ENCODE assay signal across 19 cellular contexts in genomic region chr14:64238049-64238448, GRCh38. TPM values are rescaled to one million over a fixed set of nuclear protein-coding genes. Genes with fewer than 3 reads are reported as not detected.
DNase-seq lines count a peak whose midpoint lies in the region; ATAC-seq, FAIRE-seq and TF ChIP-seq lines count a peak whose summit lies in the region.
"Had no signal": no experiment of that assay in that cellular context is flagged by ENCODE, and none has a peak within 500 bp of the region (broad histone marks: within the 10 kb centered on the region; RNA-seq: fewer than 3 reads in every experiment).

No MANE protein-coding gene starts in this region.

- H4K5ac ChIP-seq in mesendoderm (ENCODE audit: low read length) = no peak overlapping the region

- CTCF ChIA-PET in HepG2 (lab: Yijun Ruan, JAX; ENCODE audit: low intra/inter-chr PET ratio, low total read pairs) (no interaction called here), OCI-LY7 (lab: Charles Lee; ENCODE audit: unreplicated experiment) (no interaction called here)

- TF ChIP-seq EP300 in HepG2 (IDR thresholded peaks at IDR 0.05; ENCODE audit: low read depth in 2 of 2, low read length in 2 of 2) (no peak), HepG2 (CRISPR knock-in tag; IDR thresholded peaks at IDR 0.05; ENCODE audit: borderline replicate concordance) (no peak)

- H3K4ac ChIP-seq in mesendoderm (ENCODE audit: low read depth, low read length) = no peak overlapping the region

- intact Hi-C loops in HepG2 (cut with micrococcal nuclease; ENCODE audit: unreplicated experiment) = no loop called here
- intact Hi-C loops in right lobe of liver (cut with DNase I) = no loop called here
- intact Hi-C loops in OCI-LY7 (cut with micrococcal nuclease; ENCODE audit: unreplicated experiment) = loop anchor here (5.0 to 10.0 kb wide), 5 partner anchors 149 to 1114 kb away; partner anchors contain the start of genes MTHFD1 and SGPP1

- H3K4me1 ChIP-seq in HepG2 (ENCODE audit: insufficient read depth, low read length) (no peaks in the 10 kb centered on the region), right lobe of liver (no peaks in the 10 kb centered on the region), OCI-LY7 (ENCODE audit: insufficient read depth, low read length, poor library complexity, severe bottlenecking) (peaks cover 46% of the 10 kb centered on the region), mesendoderm (ENCODE audit: control insufficient read depth, low read depth, low read length) (no peaks in the 10 kb centered on the region)

- no peaks in the 10 kb centered on the region for H3K79me1 ChIP-seq in mesendoderm (ENCODE audit: low read length)

- ATAC-seq in HepG2 (peak; percentile 81), right lobe of liver (no peak), HG02981 (IDR thresholded peaks at IDR 0.05; ENCODE audit: unreplicated experiment) (no peak)

- H3K36me3 ChIP-seq in HepG2 (replicated peaks in 1 of 2; ENCODE audit: control insufficient read depth in 1 of 2, insufficient read depth in 2 of 2, low read length in 2 of 2) (no peaks in the 10 kb centered on the region), right lobe of liver (no peaks in the 10 kb centered on the region), OCI-LY7 (ENCODE audit: insufficient read depth, low read length) (no peaks in the 10 kb centered on the region), mesendoderm (ENCODE audit: control insufficient read depth, insufficient read depth, low read length) (no peaks in the 10 kb centered on the region)

- no peak overlapping the region for H3K27ac ChIP-seq in HepG2 (ENCODE audit: extremely low read length, insufficient read depth, low read length)
- H3K27ac ChIP-seq in right lobe of liver = no peak overlapping the region
- peak overlapping the region; percentile 9 for H3K27ac ChIP-seq in OCI-LY7 (ENCODE audit: low read depth, low read length, poor library complexity, severe bottlenecking)
- H3K27ac ChIP-seq in mesendoderm (ENCODE audit: low read depth, low read length) = no peak overlapping the region
- H3K27ac ChIP-seq: C4-2B had no signal

- in situ Hi-C loops in HepG2 (cut with HindIII; ENCODE audit: extremely low pct_ligation_motif_present, low pct_unique_long_range_greater_than_20kb) = no loop called here

- DNase-seq in HepG2 (ENCODE audit: low spot score) = no peak
- DNase-seq in right lobe of liver = no peak
- DNase-seq in OCI-LY7 (ENCODE audit: low spot score) = peak; percentile 20
- peak; percentile 23 for DNase-seq in mesendoderm
- DNase-seq in NCI-H1417 treated with DMSO at 0.1 percent for 48 hours (lab: John Stamatoyannopoulos, UW) = no peak
- no peak for DNase-seq in mesenteric fat pad (ENCODE audit: low spot score)
- DNase-seq in stimulated activated naive CD4-positive, alpha-beta T cell treated with Interleukin-2 at 50 U/mL for 16 hours (lab: John Stamatoyannopoulos, UW) = no peak
- DNase-seq: DMS 273 treated with DMSO at 0.1 percent for 48 hours, NCI-H1436 treated with DMSO at 0.1 percent for 48 hours, NCI-H2029 treated with DMSO at 0.1 percent for 48 hours, NCI-H510A, OCI-M1, SHP77 treated with DMSO at 0.1 percent for 48 hours had no signal

- H2AFZ ChIP-seq in HepG2 (ENCODE audit: low read length) = no peak overlapping the region
- peak overlapping the region; percentile 81; the same call in 1 of the 2 replicates for H2AFZ ChIP-seq in OCI-LY7 (ENCODE audit: low read length)

- H3K18ac ChIP-seq in mesendoderm (ENCODE audit: low read length) = no peak overlapping the region

- H2BK15ac ChIP-seq in mesendoderm (replicated peaks; ENCODE audit: low read depth) = no peak overlapping the region

- H3K9ac ChIP-seq in HepG2 (ENCODE audit: insufficient read depth, low read depth, low read length) (no peak overlapping the region), mesendoderm (ENCODE audit: low read length) (no peak overlapping the region)

- TF ChIP-seq CTCF in HepG2 (CRISPR knock-in tag; IDR thresholded peaks at IDR 0.05) (no peak), right lobe of liver (IDR thresholded peaks at IDR 0.05) (no peak), OCI-LY7 (conservative IDR thresholded peaks at IDR 0.05; ENCODE audit: low read length) (0 out of 2 replicates have a peak, but pooled peaks have one; percentile 35)

- no peaks in the 10 kb centered on the region for H3K9me3 ChIP-seq in HepG2 (ENCODE audit: low read length)
- H3K9me3 ChIP-seq in right lobe of liver = no peaks in the 10 kb centered on the region
- H3K9me3 ChIP-seq in OCI-LY7 (ENCODE audit: low read length) = peaks cover 6% of the 10 kb centered on the region; the same call in 1 of the 2 replicates

- H4K8ac ChIP-seq in mesendoderm (ENCODE audit: low read depth, low read length) = no peak overlapping the region

- no peak for TF ChIP-seq RAD21 in HepG2 (CRISPR knock-in tag; IDR thresholded peaks at IDR 0.05)

- no peak overlapping the region for H2BK120ac ChIP-seq in mesendoderm (ENCODE audit: low read depth, low read length)

- POLR2A ChIA-PET in HepG2 (lab: Yijun Ruan, JAX) = no interaction called here
- POLR2A ChIA-PET in OCI-LY7 (lab: Charles Lee) = interaction anchor here (0.6 to 3.3 kb wide), 6 partner anchors 11 to 652 kb away, joined by 3 to 16 read pairs (median 4); no protein-coding TSS in a partner anchor

- H3K79me2 ChIP-seq in HepG2 (ENCODE audit: insufficient read depth, low read length) (no peaks in the 10 kb centered on the region), OCI-LY7 (ENCODE audit: insufficient read depth, low read depth, low read length) (peaks cover 18% of the 10 kb centered on the region), mesendoderm (ENCODE audit: control insufficient read depth, insufficient read depth, low read length) (no peaks in the 10 kb centered on the region)

- H3K4me3 ChIP-seq in HepG2 (replicated peaks in 1 of 3; ENCODE audit: insufficient read depth in 1 of 3, low read depth in 2 of 3, low read length in 3 of 3) (no peak overlapping the region), right lobe of liver (no peak overlapping the region), OCI-LY7 (ENCODE audit: low read depth, low read length, poor library complexity, severe bottlenecking) (no peak overlapping the region), mesendoderm (ENCODE audit: low read length) (no peak overlapping the region)

- H3K27me3 ChIP-seq in HepG2 (ENCODE audit: control insufficient read depth in 1 of 2, insufficient read depth in 2 of 2, low read length in 2 of 2) (no peaks in the 10 kb centered on the region; a peak in 2 of 5 replicates), right lobe of liver (no peaks in the 10 kb centered on the region), mesendoderm (ENCODE audit: insufficient read depth, low read length, poor library complexity) (no peaks in the 10 kb centered on the region)

- H3K56ac ChIP-seq in mesendoderm (ENCODE audit: low read length) = no peak overlapping the region

- H3K4me2 ChIP-seq in HepG2 (ENCODE audit: low read depth, low read length) (no peak overlapping the region), OCI-LY7 (ENCODE audit: low read length) (peak overlapping the region; percentile 29), mesendoderm (ENCODE audit: low read length) (no peak overlapping the region)

- no peak overlapping the region for H3K23ac ChIP-seq in mesendoderm (ENCODE audit: low read length)

- H2AK5ac ChIP-seq in mesendoderm (ENCODE audit: low read length) = no peak overlapping the region

- WGBS in HepG2 (ENCODE audit: low lambda C conversion rate) = 16% methylated on average over 6 of the region's 6 CpGs
- 79% methylated on average over 3 of the region's 6 CpGs for WGBS in right lobe of liver (ENCODE audit: insufficient coverage, low coverage, low lambda C conversion rate, missing lambda C conversion rate)
- no CpG with 5 or more reads among the region's 6 CpGs for WGBS in mesendoderm (ENCODE audit: extremely low coverage, insufficient coverage, low lambda C conversion rate)

- no peak for FAIRE-seq in HepG2 (lab: Jason Lieb, UNC)
- FAIRE-seq: A204.1, GM12892 had no signal

- TF ChIP-seq POLR2A in HepG2 (IDR thresholded peaks at IDR 0.05; ENCODE audit: insufficient read depth in 1 of 2, low read depth in 2 of 2, low read length in 2 of 2) = no peak
- TF ChIP-seq POLR2A in right lobe of liver (IDR thresholded peaks at IDR 0.05) = no peak

- H4K20me1 ChIP-seq in HepG2 (ENCODE audit: insufficient read depth, low read length) = no peaks in the 10 kb centered on the region
- H4K20me1 ChIP-seq in OCI-LY7 (ENCODE audit: insufficient read depth, low read length) = no peaks in the 10 kb centered on the region

- BruUV-seq in HepG2 (replicated peaks; lab: Mats Ljungman, UMichigan) = no TSS peak
- BruUV-seq in OCI-LY7 (replicated peaks; lab: Mats Ljungman, UMichigan) = no TSS peak

- no peak overlapping the region for H2BK5ac ChIP-seq in mesendoderm (ENCODE audit: low read length)

- H3K9me2 ChIP-seq in OCI-LY7 (ENCODE audit: insufficient read depth, low read length) = no peaks in the 10 kb centered on the region

RNA-seq across cellular contexts. Expression of gene ESR2, which starts 56.1 kb away (rescaled TPM):
- total RNA-seq in HepG2 (2016; rRNA removed; fragmentation: Illumina TruSeq; extraction: Trizol) (0.04 TPM in 1 of 2 replicates, not detected in the other), right lobe of liver (under 1 TPM in 1 of 6 experiments, not detected in 5; 0.04 TPM), OCI-LY7 (2022) (30.4 and 37.7 TPM in 2 replicates), mesenteric fat pad (0.32 TPM)
- not detected in 2 replicates for total RNA-seq in HepG2 (2016; cell fraction: cytosol; rRNA removed; fragmentation: Illumina TruSeq; extraction: Trizol; ENCODE audit: low read depth)
- not detected in 2 replicates for total RNA-seq in HepG2 (2016; cell fraction: insoluble cytoplasmic fraction; rRNA removed; fragmentation: Illumina TruSeq; extraction: Trizol)
- not detected in 2 replicates for total RNA-seq in HepG2 (2016; cell fraction: membrane; rRNA removed; fragmentation: Illumina TruSeq; extraction: Trizol)
- total RNA-seq in HepG2 (2016; cell fraction: nucleus; rRNA removed; fragmentation: Illumina TruSeq; extraction: Trizol) = not detected in 2 replicates
- 0.01 TPM in 1 of 2 replicates, not detected in the other for polyA plus RNA-seq in HepG2 (2011; rRNA removed)
- not detected in 2 replicates for polyA plus RNA-seq in HepG2 (2011; cell fraction: cytosol; rRNA removed)
- 0.03 TPM in 1 of 2 replicates, not detected in the other for polyA plus RNA-seq in HepG2 (2011; cell fraction: nucleus; rRNA removed)
- 0.07 and 0.16 TPM in 2 replicates for polyA plus RNA-seq in HepG2 (2012)
- polyA plus RNA-seq in HepG2 (2016; cell fraction: cytosol; fragmentation: Illumina TruSeq; extraction: Trizol; ENCODE audit: low read depth) = not detected in 2 replicates
- not detected in 2 replicates for polyA plus RNA-seq in HepG2 (2016; cell fraction: insoluble cytoplasmic fraction; fragmentation: Illumina TruSeq; extraction: Trizol; ENCODE audit: low read depth)
- not detected in 2 replicates for polyA plus RNA-seq in HepG2 (2016; cell fraction: membrane; fragmentation: Illumina TruSeq; extraction: Trizol; ENCODE audit: low read depth)
- not detected in 2 replicates for polyA plus RNA-seq in HepG2 (2016; cell fraction: nucleus; fragmentation: Illumina TruSeq; extraction: Trizol; ENCODE audit: insufficient read depth, low read depth)
- polyA minus RNA-seq in HepG2 (2011; rRNA and poly(A)+ RNA removed; ENCODE audit: low replicate concordance) = 0.35 TPM in 1 of 2 replicates, not detected in the other
- not detected in 2 replicates for polyA minus RNA-seq in HepG2 (2011; cell fraction: cytosol; rRNA and poly(A)+ RNA removed)
- polyA minus RNA-seq in HepG2 (2011; cell fraction: nucleus; rRNA and poly(A)+ RNA removed) = not detected in 2 replicates
- total RNA-seq in OCI-LY7 (2014; rRNA removed; shearing (Covaris generic)) = 13.4 and 15.9 TPM in 2 replicates
- 0.06 TPM for polyA plus RNA-seq in mesendoderm (2013, experiment 1 of 2)
- 0.06 TPM for polyA plus RNA-seq in mesendoderm (2013, experiment 2 of 2)
- total RNA-seq: H4, HT1080 had no signal

Comparison
In these comparisons a context has a peak if more than half of its experiments do, and no peak if none do; other contexts are left out.
1. DNase-seq: peak in OCI-LY7 (single experiment) and mesendoderm (single experiment); none in HepG2 (single experiment), right lobe of liver (0 of 3), NCI-H1417 treated with DMSO at 0.1 percent for 48 hours (single experiment), mesenteric fat pad (single experiment) and stimulated activated naive CD4-positive, alpha-beta T cell treated with Interleukin-2 at 50 U/mL for 16 hours (single experiment).
2. RNA of gene ESR2, which starts 56.1 kb away (total RNA-seq): 13.4 to 37.7 TPM in OCI-LY7; 0.32 TPM in mesenteric fat pad (single experiment), 0.04 TPM in HepG2 and 0.04 TPM in right lobe of liver; every median in the first group is over 10 times any median in the second.